7 cellular contexts compared by ENCODE assay signal in genomic region chr1:112395261-112395831, GRCh38. TPM values are rescaled to one million over a fixed set of nuclear protein-coding genes. Genes with fewer than 3 reads are reported as not detected.
DNase-seq lines count a peak whose midpoint lies in the region; ATAC-seq and TF ChIP-seq lines count a peak whose summit lies in the region.

No MANE protein-coding gene starts in this region.

- H3K27ac ChIP-seq in H9 (ENCODE audit: insufficient read length, low read depth, low read length) = peak overlapping the region; percentile 33
- H3K27ac ChIP-seq in VCaP = peak overlapping the region; percentile 87
- H3K27ac ChIP-seq in right cardiac atrium (ENCODE audit: low read length) = peak overlapping the region; percentile 94
- H3K27ac ChIP-seq in skin epidermis = peak overlapping the region; percentile 61 to 98 (median 93)

- no peak overlapping the region for H3K23ac ChIP-seq in H9 (ENCODE audit: insufficient read length, low read depth, low read length)

- no peaks in the 10 kb centered on the region for H3K9me3 Mint-ChIP-seq in H9

- no peak overlapping the region for H2BK12ac ChIP-seq in H9 (ENCODE audit: insufficient read length, low read depth, low read length)

- H3K79me2 ChIP-seq in H9 (ENCODE audit: insufficient read depth, low read length) = peaks cover 19% of the 10 kb centered on the region; the same call in 1 of the 2 replicates

- H3K4me1 Mint-ChIP-seq in H9 = peaks cover 44 to 51% of the 10 kb centered on the region in 2 experiments

- H3K9me3 ChIP-seq in H9 (ENCODE audit: control insufficient read depth, low read depth, low read length) (no peaks in the 10 kb centered on the region), right cardiac atrium (ENCODE audit: control insufficient read depth, low read length) (no peaks in the 10 kb centered on the region)

- ATAC-seq in right cardiac atrium (no peak), left lobe of liver (no peak)

- H2BK120ac ChIP-seq in H9 (ENCODE audit: low read depth, low read length, poor library complexity, severe bottlenecking) = no peak overlapping the region

- no peaks in the 10 kb centered on the region for H3K36me3 Mint-ChIP-seq in H9 (ENCODE audit: insufficient read depth in 1 of 3, low read depth in 3 of 3)

- H3K27ac Mint-ChIP-seq in H9 = peak overlapping the region; percentile 98 to 99 (median 99)

- DNase-seq in H9 (no peak), right cardiac atrium (no peak), midbrain (lab: John Stamatoyannopoulos, UW) (no peak), left lobe of liver (ENCODE audit: low spot score) (no peak)
- no peak for DNase-seq in stimulated activated naive CD4-positive, alpha-beta T cell treated with Interleukin-2 at 50 U/mL for 16 hours (lab: John Stamatoyannopoulos, UW)

- H3K14ac ChIP-seq in H9 (ENCODE audit: insufficient read depth, low read length) = peak overlapping the region; percentile 84; the same call in 1 of the 2 replicates

- H3K4me1 ChIP-seq in H9 (ENCODE audit: insufficient read depth, low read length) = no peaks in the 10 kb centered on the region; the same call in 1 of the 2 replicates
- H3K4me1 ChIP-seq in right cardiac atrium (ENCODE audit: control insufficient read depth, insufficient read depth, low read length) = peaks cover 6% of the 10 kb centered on the region

- no peak overlapping the region for H2BK20ac ChIP-seq in H9 (ENCODE audit: low read depth, low read length, poor library complexity, severe bottlenecking)

- peaks cover 8% of the 10 kb centered on the region for H3K23me2 ChIP-seq in H9 (ENCODE audit: insufficient read length, low read depth, low read length, poor library complexity, severe bottlenecking)

- H2AFZ ChIP-seq in H9 (ENCODE audit: low read length) = no peak overlapping the region

- H3T11ph ChIP-seq in H9 (ENCODE audit: low read length) = no peak overlapping the region

- no peak overlapping the region for H4K8ac ChIP-seq in H9 (replicated peaks; ENCODE audit: insufficient read length, low read depth, low read length)

- no peak overlapping the region for H2BK15ac ChIP-seq in H9 (ENCODE audit: low read depth, low read length)

- peak overlapping the region; percentile 87 for H3K9ac ChIP-seq in H9 (ENCODE audit: extremely low read depth, insufficient read length, low read length)

- peak overlapping the region; percentile 59 for H2BK5ac ChIP-seq in H9 (ENCODE audit: insufficient read length, low read length)

- no peak overlapping the region; the same call in 1 of the 2 replicates for H3K4ac ChIP-seq in H9 (ENCODE audit: low read depth, low read length)

- WGBS in H9 (ENCODE audit: extremely low coverage, insufficient read length, low lambda C conversion rate) = no CpG with 5 or more reads among the region's 6 CpGs
- WGBS in right cardiac atrium = 17% methylated on average over 6 of the region's 6 CpGs

- H3K27me3 ChIP-seq in H9 (ENCODE audit: insufficient read depth, low read length) (no peaks in the 10 kb centered on the region), right cardiac atrium (ENCODE audit: control insufficient read depth, insufficient read depth) (no peaks in the 10 kb centered on the region)

- no peak overlapping the region for H4K5ac ChIP-seq in H9 (ENCODE audit: insufficient read length, low read depth, low read length)

- intact Hi-C loops in right cardiac atrium (cut with DNase I) = loop anchor here in 1 of 4 donors (5.0 kb wide), 1 partner anchor 72 kb away; no protein-coding TSS in a partner anchor

- no peak for TF ChIP-seq CTCF in H9 (conservative IDR thresholded peaks at IDR 0.05)
- TF ChIP-seq CTCF in VCaP (conservative IDR thresholded peaks at IDR 0.05) = no peak

- H3K79me1 ChIP-seq in H9 (ENCODE audit: insufficient read depth, low read depth, low read length, poor library complexity, severe bottlenecking) = peaks cover 2% of the 10 kb centered on the region

- no peak overlapping the region for H3K56ac ChIP-seq in H9 (ENCODE audit: insufficient read length, low read depth, low read length)

- peak overlapping the region; percentile 91 for H3K4me3 ChIP-seq in right cardiac atrium (ENCODE audit: low read length)
- peak overlapping the region; percentile 75 to 97 (median 95) for H3K4me3 ChIP-seq in skin epidermis

- no peaks in the 10 kb centered on the region for H3K27me3 Mint-ChIP-seq in H9 (ENCODE audit: low read depth)

- no peak overlapping the region for H2AK5ac ChIP-seq in H9 (ENCODE audit: insufficient read length, low read length)

- peak overlapping the region; percentile 87 for H3K4me2 ChIP-seq in H9 (ENCODE audit: insufficient read depth, insufficient read length, low read length)

- peak overlapping the region; percentile 98 to 99 for H3K4me3 Mint-ChIP-seq in H9

- H4K20me1 ChIP-seq in H9 (ENCODE audit: control insufficient read depth, insufficient read depth, insufficient read length) = no peaks in the 10 kb centered on the region

- no peak overlapping the region for H4K91ac ChIP-seq in H9 (ENCODE audit: insufficient read length, low read depth, low read length)

- peak overlapping the region; percentile 91 for H3K18ac ChIP-seq in H9 (ENCODE audit: insufficient read length, low read depth, low read length)

RNA-seq across cellular contexts. Expression of gene CTTNBP2NL, which starts 0.7 kb away (rescaled TPM):
- total RNA-seq in H9 (2021) = 38.1 and 38.8 TPM in 2 replicates
- 10 to 100 TPM; 16.2 to 24.9 (median 16.8) TPM for total RNA-seq in right cardiac atrium
- polyA plus RNA-seq in right cardiac atrium = 5.1 TPM
- 4.5 TPM for total RNA-seq in left lobe of liver

Comparison
In these comparisons a context has a peak if more than half of its experiments do, and no peak if none do; other contexts are left out.
1. H3K27ac ChIP-seq: peak in every context shown above with its lines; median percentile 94 in right cardiac atrium; 93 in skin epidermis; 87 in VCaP; 33 in H9.